In genomic region chr3:142095866-142096265, GRCh38 we compare ENCODE assay signal across 25 cellular contexts.
"Had no signal": no experiment of that assay in that cellular context is flagged by ENCODE, and none has a peak within 500 bp of the region (broad histone marks: within the 10 kb centered on the region; RNA-seq: fewer than 3 reads in every experiment).

No MANE protein-coding gene starts in this region.

- H3K27ac ChIP-seq: breast epithelium, esophagus squamous epithelium, left ventricle myocardium inferior, suprapubic skin, tibial artery, upper lobe of right lung had no signal

- H3K36me3 Mint-ChIP-seq: activated naive CD4-positive, alpha-beta T cell treated with anti-CD3 and anti-CD28 coated beads, Interleukin-2, amount 50 U/mL, for 72 hours had no signal

- H3K27ac Mint-ChIP-seq: activated naive CD4-positive, alpha-beta T cell treated with anti-CD3 and anti-CD28 coated beads, Interleukin-2, amount 50 U/mL, for 72 hours; activated T-cell treated with anti-CD3 and anti-CD28 coated beads, Interleukin-2, amount 50 U/mL, for 72 hours; dendritic cell treated with granulocyte-macrophage colony-stimulating factor and Interleukin-4, amounts not matched to agents 40 ng/mL and 50 ng/mL, for 4 days; nephron; T-helper 2 cell treated with Interferon-gamma antibody and Interleukin-4, amounts not matched to agents 5 μg/mL and 100 μg/mL, for 36 hours had no signal

- H3K27me3 Mint-ChIP-seq: dendritic cell treated with granulocyte-macrophage colony-stimulating factor and Interleukin-4, amounts not matched to agents 40 ng/mL and 50 ng/mL, for 4 days had no signal

- H3K27me3 ChIP-seq: breast epithelium, esophagus squamous epithelium, suprapubic skin, tibial artery, upper lobe of right lung had no signal

- H3K4me3 ChIP-seq: breast epithelium, esophagus squamous epithelium, left ventricle myocardium inferior, lung, suprapubic skin, tibial artery, upper lobe of right lung had no signal

- H3K36me3 ChIP-seq: breast epithelium, esophagus squamous epithelium, left ventricle myocardium inferior, suprapubic skin, tibial artery, upper lobe of right lung had no signal

- H3K4me1 ChIP-seq: breast epithelium, esophagus squamous epithelium, left ventricle myocardium inferior, suprapubic skin, tibial artery, upper lobe of right lung had no signal

- ATAC-seq: activated naive CD4-positive, alpha-beta T cell treated with anti-CD3 and anti-CD28 coated beads, Interleukin-2, amount 50 U/mL, for 72 hours; activated T-cell treated with anti-CD3 and anti-CD28 coated beads, Interleukin-2, amount 50 U/mL, for 72 hours; right cardiac atrium; upper lobe of right lung had no signal

- H3K9me3 ChIP-seq: breast epithelium, esophagus squamous epithelium, left ventricle myocardium inferior, suprapubic skin, tibial artery, upper lobe of right lung had no signal

- H3K4me1 Mint-ChIP-seq: nephron had no signal

- DNase-seq: activated CD4-positive, alpha-beta T cell treated with anti-CD3 and anti-CD28 coated beads for 4 hours; activated CD4-positive, alpha-beta T cell treated with anti-CD3 and anti-CD28 coated beads, Interleukin-2, amount 50 U/mL, for 4 hours; activated CD4-positive, CD25-positive, alpha-beta regulatory T cell; activated naive CD4-positive, alpha-beta T cell; activated T-cell treated with anti-CD3 and anti-CD28 coated beads for 4 hours; activated T-cell treated with anti-CD3 and anti-CD28 coated beads, Interleukin-2, amount 50 U/mL, for 72 hours; central memory CD4-positive, alpha-beta T cell; esophagus squamous epithelium; foreskin melanocyte; islet precursor cell; left ventricle myocardium inferior; mesendoderm; posterior cingulate gyrus; right cardiac atrium; stimulated activated CD4-positive, alpha-beta T cell treated with anti-CD3 and anti-CD28 coated beads, Interleukin-15, amount 100 ng/mL, for 24 hours; stimulated activated naive CD4-positive, alpha-beta T cell; tibial artery; upper lobe of right lung had no signal

- H3K4me3 Mint-ChIP-seq: activated T-cell treated with anti-CD3 and anti-CD28 coated beads, Interleukin-2, amount 50 U/mL, for 72 hours; dendritic cell treated with granulocyte-macrophage colony-stimulating factor and Interleukin-4, amounts not matched to agents 40 ng/mL and 50 ng/mL, for 4 days; nephron; T-helper 2 cell treated with Interferon-gamma antibody and Interleukin-4, amounts not matched to agents 5 μg/mL and 100 μg/mL, for 36 hours had no signal
